ENCODE assay signal across 7 cellular contexts in the genomic region with DNA sequence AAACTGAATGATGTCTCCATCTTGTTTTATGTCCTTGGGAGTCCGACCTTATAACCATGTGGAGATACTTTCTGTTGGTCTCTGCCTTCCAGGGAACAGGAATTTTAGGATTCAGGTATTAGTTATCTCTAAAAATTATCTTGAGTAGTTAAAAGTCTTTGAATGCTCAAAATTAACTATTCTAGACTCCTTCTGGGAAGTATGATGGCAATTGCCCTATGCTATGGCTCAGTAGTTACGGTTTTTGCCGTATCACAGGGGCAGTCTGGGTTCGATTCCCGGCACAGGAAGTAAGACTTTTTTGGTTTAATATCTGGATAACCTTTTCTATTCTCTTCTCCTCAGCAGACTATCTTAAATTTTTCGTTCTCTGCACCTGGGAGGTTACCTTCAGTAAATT.
"Had no signal": no experiment of that assay in that cellular context is flagged by ENCODE, and none has a peak within 500 bp of the region (broad histone marks: within the 10 kb centered on the region; RNA-seq: fewer than 3 reads in every experiment).

No MANE protein-coding gene starts in this region.

- FAIRE-seq: G401.6, GM12878, GM12892, GM18507, GM19239 had no signal

- DNase-seq: GDM1, GF-D8 had no signal

- H3K4me3 ChIP-seq: GM12878 had no signal
